ENCODE assay signal across 15 cellular contexts in the genomic region with DNA sequence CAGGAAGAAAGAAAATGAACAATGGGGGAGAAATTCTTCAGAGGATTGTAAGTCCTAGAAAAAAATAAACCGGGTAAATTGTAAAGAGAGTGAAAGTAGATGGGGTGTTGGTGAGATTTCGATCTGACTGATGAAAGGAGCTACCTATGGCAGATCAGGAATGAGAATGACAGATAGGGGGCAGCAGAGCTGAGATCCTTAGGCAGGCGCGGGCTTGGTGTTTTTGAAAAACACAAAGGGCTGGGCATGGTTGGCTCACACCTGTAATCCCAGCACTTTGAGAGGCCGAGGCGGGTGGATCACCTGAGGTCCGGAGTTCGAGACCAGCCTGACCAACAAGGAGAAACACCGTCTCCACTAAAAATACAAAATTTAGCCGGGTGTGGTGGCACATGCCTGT.
DNase-seq lines count a peak whose midpoint lies in the region; TF ChIP-seq lines count a peak whose summit lies in the region.
"Had no signal": no experiment of that assay in that cellular context is flagged by ENCODE, and none has a peak within 500 bp of the region (broad histone marks: within the 10 kb centered on the region; RNA-seq: fewer than 3 reads in every experiment).

No MANE protein-coding gene starts in this region.

- H3K27me3 ChIP-seq in breast epithelium (no peaks in the 10 kb centered on the region), MM.1S (replicated peaks; ENCODE audit: insufficient read depth, low read length) (no peaks in the 10 kb centered on the region)

- no peak overlapping the region for H2AFZ ChIP-seq in MM.1S (ENCODE audit: low read length)

- H3K9me3 Mint-ChIP-seq in MCF 10A (ENCODE audit: unreplicated experiment) (no peaks in the 10 kb centered on the region), type B pancreatic cell (no peaks in the 10 kb centered on the region)
- peaks cover 2% of the 10 kb centered on the region for H3K9me3 Mint-ChIP-seq in activated naive CD4-positive, alpha-beta T cell treated with anti-CD3 and anti-CD28 coated beads, Interleukin-2, amount 10 ng/mL, durations not matched to agents 7 days and 5 days
- H3K9me3 Mint-ChIP-seq: activated CD4-positive, alpha-beta T cell treated with anti-CD3 and anti-CD28 coated beads, Interleukin-2, amount 10 ng/mL, durations not matched to agents 7 days and 5 days had no signal

- POLR2A ChIA-PET in MCF 10A (lab: Yijun Ruan, JAX) = no interaction called here

- H3K9me3 ChIP-seq in breast epithelium (no peaks in the 10 kb centered on the region), MM.1S (replicated peaks; ENCODE audit: insufficient read depth, low read length) (no peaks in the 10 kb centered on the region)

- no peak overlapping the region for H3K4me3 ChIP-seq in breast epithelium
- no peak overlapping the region for H3K4me3 ChIP-seq in MM.1S (ENCODE audit: low read length)
- H3K4me3 ChIP-seq in choroid plexus epithelial cell (ENCODE audit: low read depth, low read length) = no peak overlapping the region
- H3K4me3 ChIP-seq: coronary artery had no signal

- H3K27me3 Mint-ChIP-seq in MCF 10A (ENCODE audit: insufficient read depth, unreplicated experiment) (no peaks in the 10 kb centered on the region), type B pancreatic cell (peaks cover 4% of the 10 kb centered on the region)
- no peaks in the 10 kb centered on the region for H3K27me3 Mint-ChIP-seq in activated naive CD4-positive, alpha-beta T cell treated with anti-CD3 and anti-CD28 coated beads, Interleukin-2, amount 10 ng/mL, durations not matched to agents 7 days and 5 days
- H3K27me3 Mint-ChIP-seq: activated CD4-positive, alpha-beta T cell treated with anti-CD3 and anti-CD28 coated beads, Interleukin-2, amount 10 ng/mL, durations not matched to agents 7 days and 5 days had no signal

- intact Hi-C loops in MCF 10A (cut with micrococcal nuclease) = no loop called here
- intact Hi-C loops in breast epithelium (cut with DNase I; ENCODE audit: low total_unique reads) = no loop called here

- TF ChIP-seq POLR2A in breast epithelium (IDR thresholded peaks at IDR 0.05) = no peak

- no peaks in the 10 kb centered on the region for H3K4me1 Mint-ChIP-seq in MCF 10A (ENCODE audit: insufficient read depth, unreplicated experiment)
- H3K4me1 Mint-ChIP-seq in type B pancreatic cell (ENCODE audit: unreplicated experiment) = no peaks in the 10 kb centered on the region
- no peaks in the 10 kb centered on the region for H3K4me1 Mint-ChIP-seq in activated naive CD4-positive, alpha-beta T cell treated with anti-CD3 and anti-CD28 coated beads, Interleukin-2, amount 10 ng/mL, durations not matched to agents 7 days and 5 days
- H3K4me1 Mint-ChIP-seq: activated CD4-positive, alpha-beta T cell treated with anti-CD3 and anti-CD28 coated beads, Interleukin-2, amount 10 ng/mL, durations not matched to agents 7 days and 5 days had no signal

- H3K27ac ChIP-seq in breast epithelium (no peak overlapping the region), MM.1S (ENCODE audit: low read length) (no peak overlapping the region)
- H3K27ac ChIP-seq: coronary artery had no signal

- H3K4me3 Mint-ChIP-seq in MCF 10A (ENCODE audit: unreplicated experiment) = no peak overlapping the region
- H3K4me3 Mint-ChIP-seq in type B pancreatic cell = no peak overlapping the region
- H3K4me3 Mint-ChIP-seq in activated naive CD4-positive, alpha-beta T cell treated with anti-CD3 and anti-CD28 coated beads, Interleukin-2, amount 10 ng/mL, durations not matched to agents 7 days and 5 days = no peak overlapping the region
- H3K4me3 Mint-ChIP-seq: activated CD4-positive, alpha-beta T cell treated with anti-CD3 and anti-CD28 coated beads, Interleukin-2, amount 10 ng/mL, durations not matched to agents 7 days and 5 days had no signal

- CTCF ChIA-PET in MCF 10A (lab: Yijun Ruan, JAX) = interaction anchor here (0.6 to 0.7 kb wide), 3 partner anchors 50 to 171 kb away, joined by 3 to 5 read pairs (median 4); no protein-coding TSS in a partner anchor
- CTCF ChIA-PET in activated naive CD4-positive, alpha-beta T cell treated with anti-CD3 and anti-CD28 coated beads, Interleukin-2, amount 10 ng/mL, durations not matched to agents 7 days and 5 days (lab: Charles Lee) = no interaction called here

- TF ChIP-seq CTCF in MCF 10A (IDR thresholded peaks at IDR 0.05; ENCODE audit: unreplicated experiment) (no peak), breast epithelium (IDR thresholded peaks at IDR 0.05) (no peak), MM.1S (IDR thresholded peaks at IDR 0.05; ENCODE audit: low read length) (0 out of 2 replicates have a peak, but pooled peaks have one; percentile 7), choroid plexus epithelial cell (conservative IDR thresholded peaks at IDR 0.05; ENCODE audit: low read depth, low read length) (peak; percentile 10), type B pancreatic cell (conservative IDR thresholded peaks at IDR 0.05) (peak; percentile 40)

- peak; percentile 3 for DNase-seq in MCF 10A (ENCODE audit: unreplicated experiment)
- no peak for DNase-seq in breast epithelium (ENCODE audit: low spot score in 2 of 2)
- DNase-seq in MM.1S = no peak
- DNase-seq in choroid plexus epithelial cell (ENCODE audit: low read depth) = no peak
- DNase-seq in type B pancreatic cell (ENCODE audit: extremely low spot score, unreplicated experiment) = no peak
- no peak for DNase-seq in activated T-cell treated with anti-CD3 and anti-CD28 coated beads for 4 hours
- no peak for DNase-seq in activated CD8-positive, alpha-beta memory T cell treated with anti-CD3 and anti-CD28 coated beads for 24 hours
- DNase-seq in activated naive CD4-positive, alpha-beta T cell treated with anti-CD3 and anti-CD28 coated beads, Interleukin-2, amount 10 ng/mL, durations not matched to agents 7 days and 5 days = no peak
- DNase-seq: activated CD4-positive, alpha-beta T cell treated with anti-CD3 and anti-CD28 coated beads, Interleukin-2, amount 10 ng/mL, durations not matched to agents 7 days and 5 days; activated T-cell treated with anti-CD3 and anti-CD28 coated beads, Interleukin-2, amount 50 U/mL, for 48 hours; glutamatergic neuron; kidney; NCI-H1930; nucleus accumbens had no signal

- BruUV-seq in MCF 10A (replicated peaks; lab: Mats Ljungman, UMichigan) = no TSS peak

- no peaks in the 10 kb centered on the region for H3K36me3 ChIP-seq in breast epithelium
- no peaks in the 10 kb centered on the region for H3K36me3 ChIP-seq in MM.1S (replicated peaks; ENCODE audit: insufficient read depth, low read length)

- no peak overlapping the region for H3K4me2 ChIP-seq in MM.1S (ENCODE audit: low read depth, low read length)

- no peaks in the 10 kb centered on the region for H3F3A ChIP-seq in MM.1S (ENCODE audit: insufficient read depth, low read length)

- H3K27ac Mint-ChIP-seq in MCF 10A (ENCODE audit: low read depth, unreplicated experiment) (no peak overlapping the region), type B pancreatic cell (no peak overlapping the region)
- H3K27ac Mint-ChIP-seq in activated naive CD4-positive, alpha-beta T cell treated with anti-CD3 and anti-CD28 coated beads, Interleukin-2, amount 10 ng/mL, durations not matched to agents 7 days and 5 days = no peak overlapping the region
- H3K27ac Mint-ChIP-seq: activated CD4-positive, alpha-beta T cell treated with anti-CD3 and anti-CD28 coated beads, Interleukin-2, amount 10 ng/mL, durations not matched to agents 7 days and 5 days had no signal

- H3K79me2 ChIP-seq in MM.1S (ENCODE audit: low read length) = no peaks in the 10 kb centered on the region

- no peaks in the 10 kb centered on the region for H4K20me1 ChIP-seq in MM.1S (ENCODE audit: insufficient read depth, low read length)

- no peaks in the 10 kb centered on the region for H3K36me3 Mint-ChIP-seq in MCF 10A (ENCODE audit: insufficient read depth, unreplicated experiment)
- no peaks in the 10 kb centered on the region for H3K36me3 Mint-ChIP-seq in type B pancreatic cell
- no peaks in the 10 kb centered on the region for H3K36me3 Mint-ChIP-seq in activated naive CD4-positive, alpha-beta T cell treated with anti-CD3 and anti-CD28 coated beads, Interleukin-2, amount 10 ng/mL, durations not matched to agents 7 days and 5 days

- H3K9me2 ChIP-seq in MM.1S (replicated peaks; ENCODE audit: insufficient read depth, low read length) = no peaks in the 10 kb centered on the region

- H3K4me1 ChIP-seq in breast epithelium = no peaks in the 10 kb centered on the region
- no peaks in the 10 kb centered on the region for H3K4me1 ChIP-seq in MM.1S (ENCODE audit: low read length)

- H3K9ac ChIP-seq in MM.1S (ENCODE audit: low read length) = no peak overlapping the region

Comparison
In these comparisons a context has a peak if more than half of its experiments do, and no peak if none do; other contexts are left out.
1. CTCF ChIP-seq: peak in MM.1S (single experiment), choroid plexus epithelial cell (single experiment) and type B pancreatic cell (single experiment); none in MCF 10A (single experiment) and breast epithelium (0 of 3).